Comparison of ENCODE assay signal across 21 cellular contexts in genomic region chr5:81767097-81767496, GRCh38.
"Had no signal": no experiment of that assay in that cellular context is flagged by ENCODE, and none has a peak within 500 bp of the region (broad histone marks: within the 10 kb centered on the region; RNA-seq: fewer than 3 reads in every experiment).

No MANE protein-coding gene starts in this region.

- ATAC-seq: gastroesophageal sphincter; left lobe of liver; natural killer cell treated with Interleukin-12 subunit alpha and Interleukin-12 subunit beta and Interleukin-15 and Interleukin-18, amount 100 ng/mL, for 72 hours had no signal

- DNase-seq: cortex of kidney; dorsolateral prefrontal cortex; effector CD8-positive, alpha-beta T cell; esophagus squamous epithelium; foreskin fibroblast; glutamatergic neuron; islet precursor cell; midbrain; sigmoid colon; stimulated activated CD4-positive, alpha-beta T cell treated with anti-CD3 and anti-CD28 coated beads, Interleukin-12 subunit alpha, Interleukin-12 subunit beta, amount 100 ng/mL, for 4 hours; stimulated activated naive CD4-positive, alpha-beta T cell; stomach; upper lobe of left lung; uterus had no signal

- H3K4me3 Mint-ChIP-seq: natural killer cell treated with Interleukin-12 subunit alpha and Interleukin-12 subunit beta and Interleukin-15 and Interleukin-18, amount 100 ng/mL, for 72 hours had no signal

- H3K27ac Mint-ChIP-seq: natural killer cell treated with Interleukin-12 subunit alpha and Interleukin-12 subunit beta and Interleukin-15 and Interleukin-18, amount 100 ng/mL, for 72 hours had no signal

- H3K27ac ChIP-seq: dorsolateral prefrontal cortex, epithelial cell of prostate, esophagus squamous epithelium, gastroesophageal sphincter, neutrophil, right atrium auricular region, sigmoid colon, skin epidermis, stomach, upper lobe of left lung, uterus had no signal

- H3K9me3 Mint-ChIP-seq: natural killer cell treated with Interleukin-12 subunit alpha and Interleukin-12 subunit beta and Interleukin-15 and Interleukin-18, amount 100 ng/mL, for 72 hours had no signal

- H3K36me3 ChIP-seq: esophagus squamous epithelium, gastroesophageal sphincter, neutrophil, right atrium auricular region, sigmoid colon, stomach, upper lobe of left lung, uterus had no signal

- H3K9me3 ChIP-seq: esophagus squamous epithelium, gastroesophageal sphincter, neutrophil, right atrium auricular region, sigmoid colon, stomach, upper lobe of left lung, uterus had no signal

- H3K4me1 ChIP-seq: right atrium auricular region, uterus had no signal

- H3K27me3 ChIP-seq: dorsolateral prefrontal cortex, esophagus squamous epithelium, gastroesophageal sphincter, neutrophil, right atrium auricular region, sigmoid colon, stomach, upper lobe of left lung, uterus had no signal

- H3K4me3 ChIP-seq: dorsolateral prefrontal cortex, esophagus squamous epithelium, gastroesophageal sphincter, right atrium auricular region, sigmoid colon, skin epidermis, stomach, upper lobe of left lung, uterus had no signal

- H3K36me3 Mint-ChIP-seq: natural killer cell treated with Interleukin-12 subunit alpha and Interleukin-12 subunit beta and Interleukin-15 and Interleukin-18, amount 100 ng/mL, for 72 hours had no signal
